Comparison of ENCODE assay signal across 8 cellular contexts in genomic region chr12:45745861-45746277, GRCh38. TPM values are rescaled to one million over a fixed set of nuclear protein-coding genes. Genes with fewer than 3 reads are reported as not detected.
DNase-seq lines count a peak whose midpoint lies in the region; ATAC-seq and TF ChIP-seq lines count a peak whose summit lies in the region.

No MANE protein-coding gene starts in this region.

- H3K9me3 Mint-ChIP-seq in mesothelial cell of epicardium, result peaks cover 10% of the 10 kb centered on the region

- intact Hi-C loops in Panc1 (cut with micrococcal nuclease; ENCODE audit: unreplicated experiment), result no loop called here

- CTCF ChIA-PET in Panc1 (lab: Charles Lee), result no interaction called here

- H3K4me1 ChIP-seq in Panc1 (ENCODE audit: control insufficient read depth, insufficient read depth, low read length), result no peaks in the 10 kb centered on the region

- peaks cover 41% of the 10 kb centered on the region for H3K36me3 Mint-ChIP-seq in mesothelial cell of epicardium

- H3K4me3 Mint-ChIP-seq in mesothelial cell of epicardium, result no peak overlapping the region

- ATAC-seq in Panc1, result no peak

- H3K27me3 ChIP-seq in Panc1 (ENCODE audit: control insufficient read depth, insufficient read depth, low read length), result no peaks in the 10 kb centered on the region
- H3K27me3 ChIP-seq in WERI-Rb-1 (ENCODE audit: insufficient read depth, low read depth, severe bottlenecking), result no peaks in the 10 kb centered on the region

- H3K4me3 ChIP-seq in Panc1 (ENCODE audit: low read depth in 2 of 2, low read length in 2 of 2) (no peak overlapping the region), WERI-Rb-1 (ENCODE audit: low read depth, low read length) (no peak overlapping the region)

- TF ChIP-seq CTCF in Panc1 (IDR thresholded peaks at IDR 0.05), result peak; percentile 55
- no peak for TF ChIP-seq CTCF in mesothelial cell of epicardium (IDR thresholded peaks at IDR 0.05; ENCODE audit: unreplicated experiment)
- no peak for TF ChIP-seq CTCF in WERI-Rb-1 (IDR thresholded peaks at IDR 0.05; ENCODE audit: low read depth, low read length)

- peak; percentile 50 for DNase-seq in SIG-M5 treated with dmso at 0.1 percent for 504 hours (lab: John Stamatoyannopoulos, UW; ENCODE audit: unreplicated experiment)
- no peak for DNase-seq in SIG-M5 (lab: John Stamatoyannopoulos, UW)
- no peak for DNase-seq in Panc1 (ENCODE audit: low read depth, low spot score)
- peak; percentile 36 for DNase-seq in fibroblast of gingiva (ENCODE audit: low read depth)
- DNase-seq in stromal cell of bone marrow (ENCODE audit: low read depth), result peak; percentile 17
- DNase-seq in stimulated activated CD4-positive, alpha-beta T cell treated with anti-CD3 and anti-CD28 coated beads, Interleukin-4, amount 100 ng/mL, for 1 hour, result no peak
- DNase-seq in mesothelial cell of epicardium (ENCODE audit: low spot score in 2 of 2, unreplicated experiment in 2 of 2), result no peak
- no peak for DNase-seq in WERI-Rb-1

- H3K27ac ChIP-seq in Panc1 (ENCODE audit: low read length), result no peak overlapping the region
- H3K27ac ChIP-seq in WERI-Rb-1, result no peak overlapping the region

- no peaks in the 10 kb centered on the region for H3K4me1 Mint-ChIP-seq in mesothelial cell of epicardium

- peaks cover 2% of the 10 kb centered on the region; the same call in 1 of the 2 replicates for H3K36me3 ChIP-seq in Panc1 (ENCODE audit: control insufficient read depth, insufficient read depth, low read length)
- H3K36me3 ChIP-seq in WERI-Rb-1, result peaks cover 29% of the 10 kb centered on the region

- no peak overlapping the region for H3K27ac Mint-ChIP-seq in mesothelial cell of epicardium

- H3K27me3 Mint-ChIP-seq in mesothelial cell of epicardium (ENCODE audit: low read depth), result no peaks in the 10 kb centered on the region

- POLR2A ChIA-PET in Panc1 (lab: Charles Lee), result interaction anchor here (0.8 kb wide), 1 partner anchor 202 kb away, joined by 9 read pairs; no protein-coding TSS in a partner anchor

- H3K9me3 ChIP-seq in Panc1 (ENCODE audit: control insufficient read depth, insufficient read depth, low read depth, low read length) (peaks cover 7% of the 10 kb centered on the region; the same call in 1 of the 2 replicates), WERI-Rb-1 (ENCODE audit: severe bottlenecking) (peaks cover 8% of the 10 kb centered on the region)

- no TSS peak for BruUV-seq in Panc1 (replicated peaks; lab: Mats Ljungman, UMichigan)

- in situ Hi-C loops in Panc1 (cut with HindIII; ENCODE audit: low pct_unique_long_range_greater_than_20kb, low sequenced_read_pairs), result no loop called here

RNA-seq across cellular contexts. Expression of gene ARID2, which starts 16.4 kb away (rescaled TPM):
- total RNA-seq in Panc1 (2021; ENCODE audit: unreplicated experiment) (39.5 TPM), mesothelial cell of epicardium (57.9 to 67.1 TPM (median 64.3 TPM) in 3 replicates)
- 10.8 TPM for polyA plus RNA-seq in Panc1 (2012; ENCODE audit: insufficient read length)

Comparison
In these comparisons a context has a peak if more than half of its experiments do, and no peak if none do; other contexts are left out.
1. DNase-seq: peak in SIG-M5 treated with dmso at 0.1 percent for 504 hours (single experiment), fibroblast of gingiva (single experiment) and stromal cell of bone marrow (single experiment); none in SIG-M5 (single experiment), Panc1 (single experiment), stimulated activated CD4-positive, alpha-beta T cell treated with anti-CD3 and anti-CD28 coated beads, Interleukin-4, amount 100 ng/mL, for 1 hour (single experiment), mesothelial cell of epicardium (0 of 2) and WERI-Rb-1 (single experiment).